Comparison of ENCODE assay signal across 9 cellular contexts in genomic region chr7:146255604-146256003, GRCh38.
"Had no signal": no experiment of that assay in that cellular context is flagged by ENCODE, and none has a peak within 500 bp of the region (broad histone marks: within the 10 kb centered on the region; RNA-seq: fewer than 3 reads in every experiment).

No MANE protein-coding gene starts in this region.

- H3K4me1 Mint-ChIP-seq: IgD-negative memory B cell had no signal

- H3K36me3 Mint-ChIP-seq: IgD-negative memory B cell had no signal

- H3K27ac ChIP-seq: GM23248, HL-60 had no signal

- H3K4me3 Mint-ChIP-seq: HFFc6, IgD-negative memory B cell had no signal

- H3K9me3 ChIP-seq: HAP-1 had no signal

- H3K27ac Mint-ChIP-seq: HFFc6, IgD-negative memory B cell had no signal

- H3K4me1 ChIP-seq: HAP-1 had no signal

- H3K36me3 ChIP-seq: HAP-1 had no signal

- ATAC-seq: HCT116, HepG2 had no signal

- H2AFZ ChIP-seq: GM23248 had no signal

- DNase-seq: GM23248, H7, HFFc6, KBM-7 had no signal

- H3K4me3 ChIP-seq: GM23248, HAP-1 had no signal

- H3K9ac ChIP-seq: GM23248 had no signal

- H3K27me3 Mint-ChIP-seq: IgD-negative memory B cell had no signal
